Comparison of ENCODE assay signal across 8 cellular contexts in the genomic region with DNA sequence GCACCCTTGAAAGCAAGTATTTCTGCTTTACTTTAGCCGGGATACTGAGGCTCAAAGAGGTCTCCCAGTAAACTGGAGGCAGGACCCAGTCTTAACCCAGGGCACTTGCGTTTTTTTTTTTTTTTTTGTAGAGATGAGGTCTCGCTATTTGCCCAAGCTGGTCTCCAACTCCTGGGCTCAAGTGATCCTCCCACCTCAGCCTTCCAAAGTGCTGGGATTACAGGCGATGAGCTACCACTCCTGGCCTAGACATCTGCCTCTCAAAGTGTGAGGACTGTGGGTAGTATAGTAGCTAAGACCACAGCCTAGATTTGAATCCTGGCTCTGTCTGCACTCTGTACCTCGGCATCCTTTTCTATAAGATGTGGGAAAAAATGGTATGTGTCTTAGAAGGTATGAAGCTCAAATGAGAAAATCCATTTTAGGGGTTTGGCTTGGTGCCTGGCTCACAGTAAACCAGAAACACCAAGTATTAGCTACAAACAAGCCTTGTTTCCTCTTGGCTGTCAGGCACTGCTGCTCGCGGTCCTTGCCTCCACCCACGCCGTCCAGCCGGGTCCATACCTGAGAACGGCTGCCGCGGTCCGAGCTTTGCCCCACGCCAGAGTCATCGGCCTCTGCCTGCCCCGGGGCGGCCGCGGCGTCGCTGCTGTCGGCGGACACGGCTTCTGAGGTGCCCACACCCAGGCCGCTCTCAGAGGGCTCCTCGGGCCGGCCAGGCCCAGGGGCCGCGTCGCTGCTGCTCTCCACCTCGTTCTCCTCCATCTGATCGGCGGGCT. TPM values are rescaled to one million over a fixed set of nuclear protein-coding genes. Genes with fewer than 3 reads are reported as not detected.
DNase-seq lines count a peak whose midpoint lies in the region; ATAC-seq and TF ChIP-seq lines count a peak whose summit lies in the region.

No MANE protein-coding gene starts in this region.

- no peak for TF ChIP-seq CTCF in CD8-positive, alpha-beta T cell (IDR thresholded peaks at IDR 0.05)
- no peak for TF ChIP-seq CTCF in esophagus muscularis mucosa (IDR thresholded peaks at IDR 0.05)

- no peak for TF ChIP-seq POLR2A in esophagus muscularis mucosa (IDR thresholded peaks at IDR 0.05; ENCODE audit: low read depth)

- peak overlapping the region; percentile 100 for H3K4me3 ChIP-seq in CD8-positive, alpha-beta T cell (ENCODE audit: low read depth, low read length)
- H3K4me3 ChIP-seq in esophagus muscularis mucosa, result peak overlapping the region; percentile 80 to 96 (median 88)

- H3K4me1 Mint-ChIP-seq in CD8-positive, alpha-beta T cell (ENCODE audit: low read depth), result peaks cover 24% of the 10 kb centered on the region
- H3K4me1 Mint-ChIP-seq in T-helper 1 cell treated with Interleukin-12 subunit alpha and Interleukin-12 subunit beta and Interleukin-4 antibody, amounts not matched to agents 30 μg/mL and 1 μg/mL, for 36 hours (ENCODE audit: low read depth), result peaks cover 18% of the 10 kb centered on the region
- H3K4me1 Mint-ChIP-seq in natural killer cell treated with Interleukin-12 subunit alpha and Interleukin-12 subunit beta and Interleukin-15 and Interleukin-18, amount 100 ng/mL, for 72 hours (ENCODE audit: low read depth in 2 of 2), result peaks cover 15 to 22% of the 10 kb centered on the region in 2 donors

- POLR2A ChIA-PET in CD8-positive, alpha-beta T cell (lab: Charles Lee), result interaction anchor here (0.8 to 5.2 kb wide), 13 partner anchors 10 to 179 kb away, joined by 3 to 99 read pairs (median 7); a partner anchor contains a TSS

- no peaks in the 10 kb centered on the region for H3K9me3 Mint-ChIP-seq in CD8-positive, alpha-beta T cell
- no peaks in the 10 kb centered on the region for H3K9me3 Mint-ChIP-seq in T-helper 1 cell treated with Interleukin-12 subunit alpha and Interleukin-12 subunit beta and Interleukin-4 antibody, amounts not matched to agents 30 μg/mL and 1 μg/mL, for 36 hours
- H3K9me3 Mint-ChIP-seq in natural killer cell treated with Interleukin-12 subunit alpha and Interleukin-12 subunit beta and Interleukin-15 and Interleukin-18, amount 100 ng/mL, for 72 hours, result no peaks in the 10 kb centered on the region

- no peak for TF ChIP-seq EP300 in esophagus muscularis mucosa (IDR thresholded peaks at IDR 0.05)

- H3K4me1 ChIP-seq in CD8-positive, alpha-beta T cell (ENCODE audit: insufficient read depth, low read length), result peaks cover 27% of the 10 kb centered on the region
- H3K4me1 ChIP-seq in esophagus muscularis mucosa, result peaks cover 15 to 39% (median 37%) of the 10 kb centered on the region in 4 donors

- peak overlapping the region; percentile 100 for H3K27ac Mint-ChIP-seq in CD8-positive, alpha-beta T cell
- H3K27ac Mint-ChIP-seq in T-helper 1 cell treated with Interleukin-12 subunit alpha and Interleukin-12 subunit beta and Interleukin-4 antibody, amounts not matched to agents 30 μg/mL and 1 μg/mL, for 36 hours, result peak overlapping the region; percentile 100
- H3K27ac Mint-ChIP-seq in natural killer cell treated with Interleukin-12 subunit alpha and Interleukin-12 subunit beta and Interleukin-15 and Interleukin-18, amount 100 ng/mL, for 72 hours, result peak overlapping the region; percentile 95 to 97

- H3K36me3 Mint-ChIP-seq in CD8-positive, alpha-beta T cell, result peaks cover 32% of the 10 kb centered on the region
- H3K36me3 Mint-ChIP-seq in T-helper 1 cell treated with Interleukin-12 subunit alpha and Interleukin-12 subunit beta and Interleukin-4 antibody, amounts not matched to agents 30 μg/mL and 1 μg/mL, for 36 hours (ENCODE audit: low read depth), result peaks cover 22% of the 10 kb centered on the region
- H3K36me3 Mint-ChIP-seq in natural killer cell treated with Interleukin-12 subunit alpha and Interleukin-12 subunit beta and Interleukin-15 and Interleukin-18, amount 100 ng/mL, for 72 hours, result peaks cover 7% of the 10 kb centered on the region

- peak overlapping the region; percentile 90 for H3K4me3 Mint-ChIP-seq in CD8-positive, alpha-beta T cell
- peak overlapping the region; percentile 89 for H3K4me3 Mint-ChIP-seq in T-helper 1 cell treated with Interleukin-12 subunit alpha and Interleukin-12 subunit beta and Interleukin-4 antibody, amounts not matched to agents 30 μg/mL and 1 μg/mL, for 36 hours
- peak overlapping the region; percentile 99 for H3K4me3 Mint-ChIP-seq in natural killer cell treated with Interleukin-12 subunit alpha and Interleukin-12 subunit beta and Interleukin-15 and Interleukin-18, amount 100 ng/mL, for 72 hours

- H3K27me3 Mint-ChIP-seq in CD8-positive, alpha-beta T cell (ENCODE audit: low read depth), result no peaks in the 10 kb centered on the region
- peaks cover 4% of the 10 kb centered on the region for H3K27me3 Mint-ChIP-seq in T-helper 1 cell treated with Interleukin-12 subunit alpha and Interleukin-12 subunit beta and Interleukin-4 antibody, amounts not matched to agents 30 μg/mL and 1 μg/mL, for 36 hours (ENCODE audit: low read depth)
- no peaks in the 10 kb centered on the region for H3K27me3 Mint-ChIP-seq in natural killer cell treated with Interleukin-12 subunit alpha and Interleukin-12 subunit beta and Interleukin-15 and Interleukin-18, amount 100 ng/mL, for 72 hours

- WGBS in esophagus muscularis mucosa, result 14% methylated on average over 7 of the region's 34 CpGs

- peak in 1 of 7 experiments; percentile 38 for DNase-seq in CD8-positive, alpha-beta T cell
- no peak for DNase-seq in esophagus muscularis mucosa (ENCODE audit: extremely low spot score)
- DNase-seq in natural killer cell treated with Interleukin-12 subunit alpha and Interleukin-12 subunit beta and Interleukin-15 and Interleukin-18, amount 100 ng/mL, for 72 hours (ENCODE audit: low spot score), result no peak
- no peak for DNase-seq in GM19240 (ENCODE audit: insufficient read length, low spot score)
- no peak for DNase-seq in Kasumi-1 (lab: John Stamatoyannopoulos, UW)
- no peak for DNase-seq in GDM1 (lab: John Stamatoyannopoulos, UW)

- CTCF ChIA-PET in CD8-positive, alpha-beta T cell (lab: Charles Lee), result interaction anchor here (0.9 to 3.7 kb wide), 23 partner anchors 10 to 597 kb away, joined by 3 to 29 read pairs (median 5); a partner anchor contains a TSS

- no peaks in the 10 kb centered on the region for H3K9me3 ChIP-seq in CD8-positive, alpha-beta T cell (ENCODE audit: low read length)
- H3K9me3 ChIP-seq in esophagus muscularis mucosa, result no peaks in the 10 kb centered on the region

- ATAC-seq in CD8-positive, alpha-beta T cell, result no peak
- ATAC-seq in GM21737 (IDR thresholded peaks at IDR 0.05; ENCODE audit: unreplicated experiment), result peak; percentile 3
- ATAC-seq in natural killer cell treated with Interleukin-12 subunit alpha and Interleukin-12 subunit beta and Interleukin-15 and Interleukin-18, amount 100 ng/mL, for 72 hours, result peak in 1 of 2 donors; percentile 0

- H3K27ac ChIP-seq in CD8-positive, alpha-beta T cell (ENCODE audit: low read depth, low read length), result peak overlapping the region; percentile 100
- peak overlapping the region; percentile 97 to 99 (median 98) for H3K27ac ChIP-seq in esophagus muscularis mucosa (replicated peaks in 1 of 4)

- H3K27me3 ChIP-seq in CD8-positive, alpha-beta T cell (ENCODE audit: insufficient read depth, low read length), result no peaks in the 10 kb centered on the region
- no peaks in the 10 kb centered on the region for H3K27me3 ChIP-seq in esophagus muscularis mucosa

- H3K36me3 ChIP-seq in CD8-positive, alpha-beta T cell (ENCODE audit: insufficient read depth, low read length), result peaks cover 13% of the 10 kb centered on the region
- peaks cover 27 to 39% (median 33%) of the 10 kb centered on the region in 4 donors for H3K36me3 ChIP-seq in esophagus muscularis mucosa

- intact Hi-C loops in CD8-positive, alpha-beta T cell (cut with DNase I, micrococcal nuclease), result loop anchor here (1.0 to 10.0 kb wide), 13 partner anchors 36 to 1756 kb away; a partner anchor contains a TSS
- intact Hi-C loops in esophagus muscularis mucosa (cut with DNase I), result loop anchor here (5.0 kb wide), 2 partner anchors 79 to 116 kb away; a partner anchor contains a TSS

RNA-seq across cellular contexts. Expression of a gene that starts 1.2 kb away (rescaled TPM):
- total RNA-seq in CD8-positive, alpha-beta T cell, result 10 to 100 TPM; 90.9 to 96.1 TPM
- 10 to 100 TPM; 12.9 to 19.0 (median 15.3) TPM for total RNA-seq in esophagus muscularis mucosa
- total RNA-seq in natural killer cell treated with Interleukin-12 subunit alpha and Interleukin-12 subunit beta and Interleukin-15 and Interleukin-18, amount 100 ng/mL, for 72 hours, result 10 to 100 TPM; 44.4 to 62.6 TPM

RNA-seq across cellular contexts. Expression of a gene that starts 36.4 kb away (rescaled TPM):
- 100 to 1,000 TPM; 112 to 118 TPM for total RNA-seq in CD8-positive, alpha-beta T cell
- total RNA-seq in esophagus muscularis mucosa, result 10 to 100 TPM; 35.3 to 51.2 (median 37.2) TPM
- total RNA-seq in natural killer cell treated with Interleukin-12 subunit alpha and Interleukin-12 subunit beta and Interleukin-15 and Interleukin-18, amount 100 ng/mL, for 72 hours, result 10 to 100 TPM; 33.7 to 41.1 TPM

RNA-seq across cellular contexts. Expression of a gene that starts 37.9 kb away (rescaled TPM):
- 1 to 10 TPM; 7.1 to 8.8 TPM for total RNA-seq in CD8-positive, alpha-beta T cell
- 1 to 10 TPM in 1 of 4 donors, under 1 TPM in 3; 0.11 to 6.5 (median 0.63) TPM for total RNA-seq in esophagus muscularis mucosa
- under 1 TPM in 1 of 2 donors, not detected in 1; 0.17 TPM for total RNA-seq in natural killer cell treated with Interleukin-12 subunit alpha and Interleukin-12 subunit beta and Interleukin-15 and Interleukin-18, amount 100 ng/mL, for 72 hours

RNA-seq across cellular contexts. Expression of a gene that starts 58.2 kb away (rescaled TPM):
- total RNA-seq in CD8-positive, alpha-beta T cell, result 1 to 10 TPM; 1.1 to 1.4 TPM
- 1 to 10 TPM in 1 of 4 donors, under 1 TPM in 1, not detected in 2; 0.99 to 1.2 TPM for total RNA-seq in esophagus muscularis mucosa
- not detected for total RNA-seq in natural killer cell treated with Interleukin-12 subunit alpha and Interleukin-12 subunit beta and Interleukin-15 and Interleukin-18, amount 100 ng/mL, for 72 hours

RNA-seq across cellular contexts. Expression of a gene that starts 58.9 kb away (rescaled TPM):
- not detected for total RNA-seq in CD8-positive, alpha-beta T cell
- 100 to 1,000 TPM; 109 to 342 (median 176) TPM for total RNA-seq in esophagus muscularis mucosa
- total RNA-seq in natural killer cell treated with Interleukin-12 subunit alpha and Interleukin-12 subunit beta and Interleukin-15 and Interleukin-18, amount 100 ng/mL, for 72 hours, result 1 to 10 TPM; 3.0 to 8.8 TPM
